Comparison of ENCODE assay signal across 15 cellular contexts in the genomic region with DNA sequence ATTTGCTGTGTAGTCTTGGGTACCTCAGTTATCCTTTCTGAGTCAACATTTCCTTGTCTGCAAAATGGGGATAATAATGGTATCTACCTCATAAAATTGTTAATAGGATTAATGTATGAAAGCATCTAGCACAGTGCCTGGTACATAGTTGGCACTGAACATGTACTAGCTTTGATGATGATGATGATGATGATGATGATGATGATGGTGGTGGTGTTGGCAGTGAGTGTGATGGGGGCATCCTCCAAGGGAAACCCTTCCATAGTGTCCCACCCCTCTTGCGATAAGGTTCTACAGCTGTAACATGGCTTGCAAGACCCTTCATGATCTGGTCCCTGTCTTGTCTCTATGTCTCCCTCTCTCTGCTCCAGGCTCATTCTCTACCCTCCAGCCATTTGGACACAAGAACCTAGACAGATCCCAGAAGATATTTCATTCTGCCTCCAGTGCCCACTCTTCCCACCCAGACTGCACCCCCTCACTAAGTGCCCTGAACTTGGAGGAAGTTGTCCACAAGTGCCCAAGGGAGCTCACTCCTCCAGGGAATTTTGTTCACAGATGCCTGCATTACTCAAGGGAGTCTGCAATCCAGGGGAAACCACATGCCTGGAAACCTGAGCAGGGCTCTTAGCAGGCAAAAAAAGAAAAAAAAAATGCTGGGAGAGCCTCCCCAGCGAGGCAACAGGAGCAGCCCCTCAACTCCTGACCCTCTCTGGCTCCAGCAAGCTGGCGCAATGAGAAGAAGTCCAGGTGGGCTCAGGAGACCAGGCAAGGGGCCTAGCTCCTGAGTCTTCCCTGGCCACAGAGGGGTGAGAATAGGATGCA. TPM values are rescaled to one million over a fixed set of nuclear protein-coding genes. Genes with fewer than 3 reads are reported as not detected.
DNase-seq lines count a peak whose midpoint lies in the region; ATAC-seq and TF ChIP-seq lines count a peak whose summit lies in the region.
"Had no signal": no experiment of that assay in that cellular context is flagged by ENCODE, and none has a peak within 500 bp of the region (broad histone marks: within the 10 kb centered on the region; RNA-seq: fewer than 3 reads in every experiment).

No MANE protein-coding gene starts in this region.

- H3K27ac Mint-ChIP-seq in MCF 10A (ENCODE audit: low read depth, unreplicated experiment) (no peak overlapping the region), osteocyte (ENCODE audit: unreplicated experiment) (no peak overlapping the region)
- H3K27ac Mint-ChIP-seq: dendritic cell treated with granulocyte-macrophage colony-stimulating factor and Interleukin-4, amounts not matched to agents 40 ng/mL and 50 ng/mL, for 4 days had no signal

- CTCF ChIA-PET in MCF 10A (lab: Yijun Ruan, JAX) = interaction anchor here (0.7 to 2.0 kb wide), 3 partner anchors 11 to 30 kb away, joined by 3 to 8 read pairs (median 6); no protein-coding TSS in a partner anchor
- CTCF ChIA-PET in SK-N-SH (lab: Yijun Ruan, JAX) = no interaction called here

- TF ChIP-seq POLR2A in breast epithelium (IDR thresholded peaks at IDR 0.05) = no peak

- no peaks in the 10 kb centered on the region for H3K27me3 ChIP-seq in breast epithelium
- no peaks in the 10 kb centered on the region for H3K27me3 ChIP-seq in SK-N-SH (ENCODE audit: insufficient read depth)
- H3K27me3 ChIP-seq in upper lobe of right lung = no peaks in the 10 kb centered on the region
- H3K27me3 ChIP-seq: ovary had no signal

- BruUV-seq in MCF 10A (replicated peaks; lab: Mats Ljungman, UMichigan) = no TSS peak

- ATAC-seq in upper lobe of right lung = no peak

- WGBS in SK-N-SH (ENCODE audit: low lambda C conversion rate) = 57% methylated on average over 3 of the region's 3 CpGs

- no peaks in the 10 kb centered on the region for H4K20me1 ChIP-seq in SK-N-SH (ENCODE audit: insufficient read depth)

- TF ChIP-seq RAD21 in SK-N-SH (IDR thresholded peaks at IDR 0.05; ENCODE audit: low read length) = no peak

- H3K4me1 ChIP-seq in breast epithelium = no peaks in the 10 kb centered on the region
- H3K4me1 ChIP-seq in SK-N-SH (ENCODE audit: control insufficient read depth in 1 of 2, insufficient read depth in 2 of 2, low read depth in 1 of 2, low read length in 1 of 2) = peaks cover 5 to 17% of the 10 kb centered on the region in 2 experiments; a peak in 2 of 4 replicates
- no peaks in the 10 kb centered on the region for H3K4me1 ChIP-seq in upper lobe of right lung

- peaks cover 29% of the 10 kb centered on the region for H3K4me1 Mint-ChIP-seq in MCF 10A (ENCODE audit: insufficient read depth, unreplicated experiment)
- peaks cover 6% of the 10 kb centered on the region for H3K4me1 Mint-ChIP-seq in osteocyte (ENCODE audit: unreplicated experiment)

- H2AFZ ChIP-seq in SK-N-SH (ENCODE audit: low read depth) = peak overlapping the region; percentile 43; the same call in 1 of the 2 replicates

- H3K4me3 Mint-ChIP-seq in MCF 10A (ENCODE audit: unreplicated experiment) (no peak overlapping the region), osteocyte (ENCODE audit: unreplicated experiment) (no peak overlapping the region)
- H3K4me3 Mint-ChIP-seq: dendritic cell treated with granulocyte-macrophage colony-stimulating factor and Interleukin-4, amounts not matched to agents 40 ng/mL and 50 ng/mL, for 4 days had no signal

- no peak overlapping the region for H3K4me3 ChIP-seq in breast epithelium
- H3K4me3 ChIP-seq in SK-N-SH (ENCODE audit: low read depth in 2 of 2, low read length in 1 of 2) = no peak overlapping the region
- H3K4me3 ChIP-seq in upper lobe of right lung = no peak overlapping the region
- H3K4me3 ChIP-seq: ovary had no signal

- H3K36me3 ChIP-seq in breast epithelium = no peaks in the 10 kb centered on the region
- H3K36me3 ChIP-seq in SK-N-SH (replicated peaks in 1 of 2; ENCODE audit: control insufficient read depth in 1 of 2, insufficient read depth in 2 of 2, low read length in 1 of 2) = peaks cover 0 to 5% of the 10 kb centered on the region in 2 experiments
- H3K36me3 ChIP-seq in upper lobe of right lung = no peaks in the 10 kb centered on the region
- H3K36me3 ChIP-seq: ovary had no signal

- H3K36me3 Mint-ChIP-seq in MCF 10A (ENCODE audit: insufficient read depth, unreplicated experiment) (no peaks in the 10 kb centered on the region), osteocyte (ENCODE audit: unreplicated experiment) (no peaks in the 10 kb centered on the region)

- TF ChIP-seq EP300 in SK-N-SH (IDR thresholded peaks at IDR 0.05; ENCODE audit: borderline replicate concordance in 1 of 2, low read depth in 1 of 2, low read length in 1 of 2) = no peak

- in situ Hi-C loops in KBM-7 (cut with MboI; ENCODE audit: low pct_unique_long_range_greater_than_20kb, low sequenced_read_pairs) = no loop called here

- H3K9ac ChIP-seq in SK-N-SH = peak overlapping the region; percentile 49; the same call in 1 of the 2 replicates

- DNase-seq in MCF 10A (ENCODE audit: unreplicated experiment) (peak; percentile 73), breast epithelium (ENCODE audit: low spot score in 2 of 2) (no peak), SK-N-SH (no peak), fibroblast of peridontal ligament (ENCODE audit: extremely low read depth) (peak; percentile 66), upper lobe of right lung (peak; percentile 13), NCI-H2081 (lab: John Stamatoyannopoulos, UW) (no peak), KBM-7 (no peak), osteocyte (ENCODE audit: extremely low spot score, unreplicated experiment) (no peak)
- DNase-seq: activated T-cell treated with anti-CD3 and anti-CD28 coated beads for 4 hours, Calu3, NCI-H1048, NCI-H446 treated with DMSO at 0.1 percent for 48 hours, ovary had no signal

- intact Hi-C loops in MCF 10A (cut with micrococcal nuclease) (no loop called here), breast epithelium (cut with DNase I; ENCODE audit: low total_unique reads) (no loop called here), upper lobe of right lung (cut with DNase I) (no loop called here)

- H3K9me3 Mint-ChIP-seq in MCF 10A (ENCODE audit: unreplicated experiment) = no peaks in the 10 kb centered on the region
- H3K9me3 Mint-ChIP-seq in osteocyte (ENCODE audit: unreplicated experiment) = no peaks in the 10 kb centered on the region
- H3K9me3 Mint-ChIP-seq: dendritic cell treated with granulocyte-macrophage colony-stimulating factor and Interleukin-4, amounts not matched to agents 40 ng/mL and 50 ng/mL, for 4 days had no signal

- peaks cover 34% of the 10 kb centered on the region for H3F3A ChIP-seq in SK-N-SH (replicated peaks; ENCODE audit: insufficient read depth)

- no peak overlapping the region for H3K27ac ChIP-seq in breast epithelium
- peak overlapping the region in 1 of 2 experiments; percentile 95; a peak in 3 of 4 replicates for H3K27ac ChIP-seq in SK-N-SH (ENCODE audit: low read depth in 2 of 2, low read length in 1 of 2)
- no peak overlapping the region for H3K27ac ChIP-seq in upper lobe of right lung
- H3K27ac ChIP-seq: ovary had no signal

- POLR2A ChIA-PET in MCF 10A (lab: Yijun Ruan, JAX) = interaction anchor here (0.7 to 2.4 kb wide), 6 partner anchors 10 to 410 kb away, joined by 3 to 7 read pairs (median 4); partner anchors contain the start of genes BDKRB1 and GSKIP
- POLR2A ChIA-PET in SK-N-SH (lab: Yijun Ruan, JAX) = no interaction called here

- H3K27me3 Mint-ChIP-seq in MCF 10A (ENCODE audit: insufficient read depth, unreplicated experiment) (no peaks in the 10 kb centered on the region), osteocyte (ENCODE audit: unreplicated experiment) (peaks cover 6% of the 10 kb centered on the region)
- H3K27me3 Mint-ChIP-seq: dendritic cell treated with granulocyte-macrophage colony-stimulating factor and Interleukin-4, amounts not matched to agents 40 ng/mL and 50 ng/mL, for 4 days had no signal

- peak overlapping the region; percentile 28; the same call in 1 of the 2 replicates for H3K4me2 ChIP-seq in SK-N-SH

- no peaks in the 10 kb centered on the region for H3K79me2 ChIP-seq in SK-N-SH (ENCODE audit: insufficient read depth)

- H3K9me3 ChIP-seq in breast epithelium (no peaks in the 10 kb centered on the region), SK-N-SH (no peaks in the 10 kb centered on the region), upper lobe of right lung (no peaks in the 10 kb centered on the region)
- H3K9me3 ChIP-seq: ovary had no signal

- TF ChIP-seq CTCF in MCF 10A (IDR thresholded peaks at IDR 0.05; ENCODE audit: unreplicated experiment) = no peak
- no peak for TF ChIP-seq CTCF in breast epithelium (IDR thresholded peaks at IDR 0.05)
- TF ChIP-seq CTCF in SK-N-SH (IDR thresholded peaks at IDR 0.05) = peak; percentile 21; the same call in 1 of the 2 replicates
- TF ChIP-seq CTCF in upper lobe of right lung (IDR thresholded peaks at IDR 0.05) = no peak
- no peak for TF ChIP-seq CTCF in osteocyte (IDR thresholded peaks at IDR 0.05)

- no peaks in the 10 kb centered on the region for H3K9me2 ChIP-seq in SK-N-SH

TF ChIP-seq in SK-N-SH, 30 proteins besides CTCF, POLR2A, EP300 and RAD21:
- TF ChIP-seq SMC3 (IDR thresholded peaks at IDR 0.05; ENCODE audit: low read depth, low read length) (0 out of 2 replicates have a peak, but pooled peaks have one; percentile 1), POLR2AphosphoS5 (IDR thresholded peaks at IDR 0.05; ENCODE audit: low read depth, low read length) (no peak)

RNA-seq across cellular contexts. Expression of gene BDKRB1, which starts 10.1 kb away (rescaled TPM):
- total RNA-seq in MCF 10A (2022) = 0.32 and 0.51 TPM in 2 replicates
- 1 to 10 TPM in 1 of 3 donors, not detected in 2; 5.9 TPM for total RNA-seq in breast epithelium
- 14.4 and 16.9 TPM in 2 replicates for polyA plus RNA-seq in SK-N-SH (2012; rRNA removed)
- 7.0 and 10.3 TPM in 2 replicates for polyA plus RNA-seq in SK-N-SH (2012; cell fraction: cytosol; rRNA removed)
- 16.6 and 26.9 TPM in 2 replicates for polyA plus RNA-seq in SK-N-SH (2012; cell fraction: nucleus; rRNA removed)
- total RNA-seq in upper lobe of right lung = not detected
- not detected in 2 replicates for total RNA-seq in osteocyte
- total RNA-seq: Calu3; T-helper 1 cell treated with Interleukin-12 subunit alpha and Interleukin-12 subunit beta and Interleukin-4 antibody, amounts not matched to agents 30 ng/mL and 1 ng/mL, for 36 hours had no signal

RNA-seq across cellular contexts. Expression of gene BDKRB2, which starts 41.3 kb away (rescaled TPM):
- total RNA-seq in MCF 10A (2022) = 1.4 and 2.8 TPM in 2 replicates
- total RNA-seq in breast epithelium = 1 to 10 TPM; 1.1 to 5.6 (median 4.2) TPM
- 4.8 and 6.4 TPM in 2 replicates for polyA plus RNA-seq in SK-N-SH (2012; rRNA removed)
- 3.4 and 5.1 TPM in 2 replicates for polyA plus RNA-seq in SK-N-SH (2012; cell fraction: cytosol; rRNA removed)
- polyA plus RNA-seq in SK-N-SH (2012; cell fraction: nucleus; rRNA removed) = 5.0 and 6.3 TPM in 2 replicates
- total RNA-seq in upper lobe of right lung = 1.5 TPM
- 0.31 and 0.40 TPM in 2 replicates for total RNA-seq in osteocyte
- total RNA-seq: T-helper 1 cell treated with Interleukin-12 subunit alpha and Interleukin-12 subunit beta and Interleukin-4 antibody, amounts not matched to agents 30 ng/mL and 1 ng/mL, for 36 hours had no signal

Comparison
In these comparisons a context has a peak if more than half of its experiments do, and no peak if none do; other contexts are left out.
1. DNase-seq: peak in MCF 10A (single experiment), fibroblast of peridontal ligament (single experiment) and upper lobe of right lung (single experiment); none in breast epithelium (0 of 2), SK-N-SH (single experiment), NCI-H2081 (0 of 2), KBM-7 (single experiment) and osteocyte (single experiment).